In the genomic region with DNA sequence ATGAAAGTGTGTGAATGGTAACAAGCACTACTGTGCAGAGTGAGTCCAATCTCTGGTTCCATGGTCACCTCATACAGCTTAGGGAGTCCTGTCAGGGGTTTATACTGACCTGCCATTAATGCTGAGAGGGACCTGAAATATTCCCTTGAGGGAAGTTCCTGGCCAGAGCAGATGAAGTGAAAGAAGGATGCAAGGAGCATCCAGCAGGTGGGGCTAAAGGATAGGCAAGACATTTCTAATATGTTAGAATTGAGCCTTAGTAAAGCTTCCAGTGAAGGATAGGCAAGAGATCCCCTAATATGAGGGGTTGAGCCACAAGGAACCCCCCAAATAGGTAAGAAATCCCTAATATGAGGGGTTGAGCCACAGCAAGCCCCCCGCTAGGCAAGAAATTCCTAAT, we compare ENCODE assay signal across 8 cellular contexts. TPM values are rescaled to one million over a fixed set of nuclear protein-coding genes. Genes with fewer than 3 reads are reported as not detected.
DNase-seq lines count a peak whose midpoint lies in the region; ATAC-seq and TF ChIP-seq lines count a peak whose summit lies in the region.

No MANE protein-coding gene starts in this region.

- H3K4me3 Mint-ChIP-seq in Calu3 (ENCODE audit: low read depth, unreplicated experiment) (no peak overlapping the region), T-helper 17 cell (no peak overlapping the region)
- H3K4me3 Mint-ChIP-seq in activated CD8-positive, alpha-beta T cell treated with anti-CD3 and anti-CD28 coated beads, Interleukin-2, amount 10 ng/mL, durations not matched to agents 7 days and 5 days, result no peak overlapping the region
- no peak overlapping the region for H3K4me3 Mint-ChIP-seq in activated T-cell treated with anti-CD3 and anti-CD28 coated beads, Interleukin-2, amount 50 U/mL, for 24 hours

- no peak overlapping the region for H3K27ac Mint-ChIP-seq in Calu3 (ENCODE audit: unreplicated experiment)
- H3K27ac Mint-ChIP-seq in activated CD8-positive, alpha-beta T cell treated with anti-CD3 and anti-CD28 coated beads, Interleukin-2, amount 10 ng/mL, durations not matched to agents 7 days and 5 days, result no peak overlapping the region
- no peak overlapping the region for H3K27ac Mint-ChIP-seq in activated T-cell treated with anti-CD3 and anti-CD28 coated beads, Interleukin-2, amount 50 U/mL, for 24 hours
- H3K27ac Mint-ChIP-seq in T-helper 17 cell, result no peak overlapping the region

- WGBS in liver, result 0% methylated on average over 1 of the region's 1 CpG

- H3K27me3 ChIP-seq in liver (ENCODE audit: control insufficient read depth in 4 of 4, insufficient read depth in 4 of 4, low read length in 3 of 4), result no peaks in the 10 kb centered on the region

- H3K9ac ChIP-seq in liver (ENCODE audit: low read depth in 1 of 2, low read length in 2 of 2), result no peak overlapping the region

- peaks cover 7 to 11% (median 8%) of the 10 kb centered on the region in 4 donors for H3K9me3 ChIP-seq in liver (ENCODE audit: control insufficient read depth in 4 of 4, low read length in 3 of 4)
- H3K9me3 ChIP-seq in T-helper 17 cell (ENCODE audit: control insufficient read depth, low read length, poor library complexity, severe bottlenecking), result peaks cover 9% of the 10 kb centered on the region

- no peak overlapping the region for H3K4me3 ChIP-seq in liver (ENCODE audit: low read depth in 1 of 3, low read length in 3 of 3)

- TF ChIP-seq RAD21 in liver (IDR thresholded peaks at IDR 0.05), result peak; percentile 65 to 77

- peak; percentile 40 for DNase-seq in Calu3
- peak; percentile 4 for DNase-seq in HS-5 (ENCODE audit: low read depth)
- peak; percentile 24 for DNase-seq in activated CD8-positive, alpha-beta T cell treated with anti-CD3 and anti-CD28 coated beads, Interleukin-2, amount 10 ng/mL, durations not matched to agents 7 days and 5 days
- DNase-seq in activated T-cell treated with anti-CD3 and anti-CD28 coated beads, Interleukin-2, amount 50 U/mL, for 24 hours, result no peak
- DNase-seq in Right ventricle myocardium superior, result no peak
- DNase-seq in T-helper 17 cell, result no peak

- peaks cover 9% of the 10 kb centered on the region for H3K9me3 Mint-ChIP-seq in Calu3 (ENCODE audit: low read depth, unreplicated experiment)
- no peaks in the 10 kb centered on the region for H3K9me3 Mint-ChIP-seq in activated CD8-positive, alpha-beta T cell treated with anti-CD3 and anti-CD28 coated beads, Interleukin-2, amount 10 ng/mL, durations not matched to agents 7 days and 5 days (ENCODE audit: insufficient read depth)
- H3K9me3 Mint-ChIP-seq in activated T-cell treated with anti-CD3 and anti-CD28 coated beads, Interleukin-2, amount 50 U/mL, for 24 hours, result peaks cover 34% of the 10 kb centered on the region

- peaks cover 9% of the 10 kb centered on the region for H3K4me1 Mint-ChIP-seq in Calu3 (ENCODE audit: low read depth, unreplicated experiment)
- H3K4me1 Mint-ChIP-seq in activated CD8-positive, alpha-beta T cell treated with anti-CD3 and anti-CD28 coated beads, Interleukin-2, amount 10 ng/mL, durations not matched to agents 7 days and 5 days (ENCODE audit: low read depth), result no peaks in the 10 kb centered on the region
- H3K4me1 Mint-ChIP-seq in activated T-cell treated with anti-CD3 and anti-CD28 coated beads, Interleukin-2, amount 50 U/mL, for 24 hours (ENCODE audit: low read depth), result no peaks in the 10 kb centered on the region
- H3K4me1 Mint-ChIP-seq in T-helper 17 cell, result no peaks in the 10 kb centered on the region

- no peaks in the 10 kb centered on the region for H3K36me3 ChIP-seq in liver (ENCODE audit: control insufficient read depth in 4 of 4, insufficient read depth in 3 of 4, low read depth in 1 of 4, low read length in 3 of 4)

- no peaks in the 10 kb centered on the region for H3K27me3 Mint-ChIP-seq in Calu3 (ENCODE audit: unreplicated experiment)
- no peaks in the 10 kb centered on the region for H3K27me3 Mint-ChIP-seq in activated CD8-positive, alpha-beta T cell treated with anti-CD3 and anti-CD28 coated beads, Interleukin-2, amount 10 ng/mL, durations not matched to agents 7 days and 5 days (ENCODE audit: low read depth)
- H3K27me3 Mint-ChIP-seq in activated T-cell treated with anti-CD3 and anti-CD28 coated beads, Interleukin-2, amount 50 U/mL, for 24 hours, result no peaks in the 10 kb centered on the region
- peaks cover 5% of the 10 kb centered on the region for H3K27me3 Mint-ChIP-seq in T-helper 17 cell

- H3K36me3 Mint-ChIP-seq in Calu3 (ENCODE audit: insufficient read depth, unreplicated experiment) (no peaks in the 10 kb centered on the region), T-helper 17 cell (ENCODE audit: low read depth) (no peaks in the 10 kb centered on the region)
- H3K36me3 Mint-ChIP-seq in activated CD8-positive, alpha-beta T cell treated with anti-CD3 and anti-CD28 coated beads, Interleukin-2, amount 10 ng/mL, durations not matched to agents 7 days and 5 days (ENCODE audit: low read depth), result no peaks in the 10 kb centered on the region
- peaks cover 4% of the 10 kb centered on the region for H3K36me3 Mint-ChIP-seq in activated T-cell treated with anti-CD3 and anti-CD28 coated beads, Interleukin-2, amount 50 U/mL, for 24 hours (ENCODE audit: low read depth)

- no peak overlapping the region for H3K27ac ChIP-seq in liver (ENCODE audit: low read depth in 1 of 2, low read length in 2 of 2)

- no peak for ATAC-seq in activated CD8-positive, alpha-beta T cell treated with anti-CD3 and anti-CD28 coated beads, Interleukin-2, amount 10 ng/mL, durations not matched to agents 7 days and 5 days
- ATAC-seq in Right ventricle myocardium superior (ENCODE audit: poor library complexity) (no peak), T-helper 17 cell (no peak), HG03095 (IDR thresholded peaks at IDR 0.05; ENCODE audit: unreplicated experiment) (no peak)

- no peaks in the 10 kb centered on the region for H3K4me1 ChIP-seq in liver (ENCODE audit: control insufficient read depth in 4 of 4, insufficient read depth in 4 of 4, low read length in 3 of 4)

- BruUV-seq in Calu3 (replicated peaks; lab: Mats Ljungman, UMichigan), result no TSS peak

- TF ChIP-seq CTCF in Calu3 (IDR thresholded peaks at IDR 0.05; ENCODE audit: unreplicated experiment), result peak; percentile 30
- peak; percentile 47 for TF ChIP-seq CTCF in liver (IDR thresholded peaks at IDR 0.05; ENCODE audit: low read depth, low read length, missing input control)

- POLR2A ChIA-PET in activated CD8-positive, alpha-beta T cell treated with anti-CD3 and anti-CD28 coated beads, Interleukin-2, amount 10 ng/mL, durations not matched to agents 7 days and 5 days (lab: Charles Lee), result no interaction called here

- CTCF ChIA-PET in Calu3 (lab: Charles Lee), result no interaction called here
- CTCF ChIA-PET in activated CD8-positive, alpha-beta T cell treated with anti-CD3 and anti-CD28 coated beads, Interleukin-2, amount 10 ng/mL, durations not matched to agents 7 days and 5 days (lab: Charles Lee), result no interaction called here

- intact Hi-C loops in Calu3 (cut with micrococcal nuclease; ENCODE audit: unreplicated experiment), result loop anchor here (1.0 kb wide), 1 partner anchor 58 kb away; no protein-coding TSS in a partner anchor
- intact Hi-C loops in Right ventricle myocardium superior (cut with DNase I), result no loop called here

TF ChIP-seq in liver, 16 proteins besides CTCF, POLR2A, EP300 and RAD21:
- no peak for TF ChIP-seq HNF4G (IDR thresholded peaks at IDR 0.05)
- TF ChIP-seq, protein P1, sequence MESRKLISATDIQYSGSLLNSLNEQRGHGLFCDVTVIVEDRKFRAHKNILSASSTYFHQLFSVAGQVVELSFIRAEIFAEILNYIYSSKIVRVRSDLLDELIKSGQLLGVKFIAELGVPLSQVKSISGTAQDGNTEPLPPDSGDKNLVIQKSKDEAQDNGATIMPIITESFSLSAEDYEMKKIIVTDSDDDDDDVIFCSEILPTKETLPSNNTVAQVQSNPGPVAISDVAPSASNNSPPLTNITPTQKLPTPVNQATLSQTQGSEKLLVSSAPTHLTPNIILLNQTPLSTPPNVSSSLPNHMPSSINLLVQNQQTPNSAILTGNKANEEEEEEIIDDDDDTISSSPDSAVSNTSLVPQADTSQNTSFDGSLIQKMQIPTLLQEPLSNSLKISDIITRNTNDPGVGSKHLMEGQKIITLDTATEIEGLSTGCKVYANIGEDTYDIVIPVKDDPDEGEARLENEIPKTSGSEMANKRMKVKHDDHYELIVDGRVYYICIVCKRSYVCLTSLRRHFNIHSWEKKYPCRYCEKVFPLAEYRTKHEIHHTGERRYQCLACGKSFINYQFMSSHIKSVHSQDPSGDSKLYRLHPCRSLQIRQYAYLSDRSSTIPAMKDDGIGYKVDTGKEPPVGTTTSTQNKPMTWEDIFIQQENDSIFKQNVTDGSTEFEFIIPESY (IDR thresholded peaks at IDR 0.05), result no peak
TF ChIP-seq in liver: peak in this region for 0.

RNA-seq across cellular contexts. Expression of a gene that starts 25.5 kb away (rescaled TPM):
- 25.2 and 30.8 TPM in 2 replicates for total RNA-seq in Calu3 (2022)
- 1 to 10 TPM; 4.7 to 5.4 TPM for total RNA-seq in activated CD8-positive, alpha-beta T cell treated with anti-CD3 and anti-CD28 coated beads, Interleukin-2, amount 10 ng/mL, durations not matched to agents 7 days and 5 days
- 10 to 100 TPM in 1 of 2 donors, 1 to 10 TPM in 1; 2.8 to 12.0 TPM for total RNA-seq in liver
- 1 to 10 TPM; 4.1 to 6.7 TPM for polyA plus RNA-seq in liver
- total RNA-seq in Right ventricle myocardium superior, result 2.3 TPM
- 1 to 10 TPM; 4.8 to 6.2 TPM for total RNA-seq in T-helper 17 cell

RNA-seq across cellular contexts. Expression of a gene that starts 55.5 kb away (rescaled TPM):
- total RNA-seq in Calu3 (2022) (1.7 and 2.1 TPM in 2 replicates), liver (under 1 TPM; 0.05 to 0.59 TPM), Right ventricle myocardium superior (not detected), T-helper 17 cell (under 1 TPM; 0.26 to 0.80 TPM)
- under 1 TPM in 1 of 2 experiments, not detected in 1; 0.16 TPM for total RNA-seq in activated CD8-positive, alpha-beta T cell treated with anti-CD3 and anti-CD28 coated beads, Interleukin-2, amount 10 ng/mL, durations not matched to agents 7 days and 5 days
- polyA plus RNA-seq in liver, result under 1 TPM; 0.03 to 0.31 TPM

RNA-seq across cellular contexts. Expression of a gene that starts 57.3 kb away (rescaled TPM):
- total RNA-seq in Calu3 (2022) (11.0 and 12.3 TPM in 2 replicates), liver (10 to 100 TPM in 1 of 2 donors, 1 to 10 TPM in 1; 6.2 to 11.3 TPM), Right ventricle myocardium superior (10.8 TPM), T-helper 17 cell (1 to 10 TPM; 6.5 to 7.5 TPM)
- total RNA-seq in activated CD8-positive, alpha-beta T cell treated with anti-CD3 and anti-CD28 coated beads, Interleukin-2, amount 10 ng/mL, durations not matched to agents 7 days and 5 days, result 1 to 10 TPM; 6.2 to 6.3 TPM
- polyA plus RNA-seq in liver, result 1 to 10 TPM; 4.8 to 9.3 TPM

Comparison
In these comparisons a context has a peak if more than half of its experiments do, and no peak if none do; other contexts are left out.
1. DNase-seq: peak in Calu3 (single experiment), HS-5 (single experiment) and activated CD8-positive, alpha-beta T cell treated with anti-CD3 and anti-CD28 coated beads, Interleukin-2, amount 10 ng/mL, durations not matched to agents 7 days and 5 days (single experiment); none in activated T-cell treated with anti-CD3 and anti-CD28 coated beads, Interleukin-2, amount 50 U/mL, for 24 hours (single experiment), Right ventricle myocardium superior (single experiment) and T-helper 17 cell (0 of 3).